Comparison of ENCODE assay signal across 6 cellular contexts in genomic region chr19:5623397-5624153, GRCh38. TPM values are rescaled to one million over a fixed set of nuclear protein-coding genes. Genes with fewer than 3 reads are reported as not detected.
DNase-seq lines count a peak whose midpoint lies in the region; ATAC-seq lines count a peak whose summit lies in the region.

No MANE protein-coding gene starts in this region.

- ATAC-seq in HG02798 (IDR thresholded peaks at IDR 0.05; ENCODE audit: poor library complexity, unreplicated experiment), result peak; percentile 1
- no peak for ATAC-seq in esophagus mucosa
- ATAC-seq in GM18502 (IDR thresholded peaks at IDR 0.05; ENCODE audit: poor library complexity, unreplicated experiment), result no peak

- H3K36me3 Mint-ChIP-seq in activated T-cell treated with anti-CD3 and anti-CD28 coated beads, Interleukin-2, amount 50 U/mL, for 24 hours (ENCODE audit: low read depth), result peaks cover 94% of the 10 kb centered on the region

- H3K27me3 Mint-ChIP-seq in activated T-cell treated with anti-CD3 and anti-CD28 coated beads, Interleukin-2, amount 50 U/mL, for 24 hours, result no peaks in the 10 kb centered on the region

- peak overlapping the region; percentile 100 for H3K4me3 Mint-ChIP-seq in activated T-cell treated with anti-CD3 and anti-CD28 coated beads, Interleukin-2, amount 50 U/mL, for 24 hours

- peaks cover 68% of the 10 kb centered on the region for H3K4me1 Mint-ChIP-seq in activated T-cell treated with anti-CD3 and anti-CD28 coated beads, Interleukin-2, amount 50 U/mL, for 24 hours (ENCODE audit: low read depth)

- peak; percentile 36 for DNase-seq in activated T-cell treated with anti-CD3 and anti-CD28 coated beads, Interleukin-2, amount 50 U/mL, for 24 hours
- DNase-seq in left kidney (ENCODE audit: low read depth, low spot score) (peak; percentile 61), NCI-H748 treated with DMSO at 0.1 percent for 48 hours (lab: John Stamatoyannopoulos, UW) (no peak)

- no peaks in the 10 kb centered on the region for H3K9me3 Mint-ChIP-seq in activated T-cell treated with anti-CD3 and anti-CD28 coated beads, Interleukin-2, amount 50 U/mL, for 24 hours

- peak overlapping the region; percentile 100 for H3K27ac Mint-ChIP-seq in activated T-cell treated with anti-CD3 and anti-CD28 coated beads, Interleukin-2, amount 50 U/mL, for 24 hours

RNA-seq across cellular contexts. Expression of gene SAFB, which starts 0.7 kb away (rescaled TPM):
- 35.5 TPM for total RNA-seq in esophagus mucosa

RNA-seq across cellular contexts. Expression of gene SAFB2, which starts 1.0 kb away (rescaled TPM):
- 30.0 TPM for total RNA-seq in esophagus mucosa

RNA-seq across cellular contexts. Expression of gene TINCR, which starts 55.8 kb away (rescaled TPM):
- total RNA-seq in esophagus mucosa, result 29.7 TPM

RNA-seq across cellular contexts. Expression of gene MICOS13, which starts 56.7 kb away (rescaled TPM):
- total RNA-seq in esophagus mucosa, result 59.1 TPM

RNA-seq across cellular contexts. Expression of gene HSD11B1L, which starts 57.3 kb away (rescaled TPM):
- total RNA-seq in esophagus mucosa, result 1.1 TPM
